Comparison of ENCODE assay signal across 10 cellular contexts in genomic region chr10:124670849-124671248, GRCh38.
DNase-seq lines count a peak whose midpoint lies in the region; ATAC-seq lines count a peak whose summit lies in the region.
"Had no signal": no experiment of that assay in that cellular context is flagged by ENCODE, and none has a peak within 500 bp of the region (broad histone marks: within the 10 kb centered on the region; RNA-seq: fewer than 3 reads in every experiment).

No MANE protein-coding gene starts in this region.

- H3K36me3 Mint-ChIP-seq in activated CD8-positive, alpha-beta memory T cell treated with anti-CD3 and anti-CD28 coated beads, Interleukin-2, amount 10 ng/mL, durations not matched to agents 7 days and 5 days, result peaks cover 11% of the 10 kb centered on the region
- peaks cover 11% of the 10 kb centered on the region for H3K36me3 Mint-ChIP-seq in activated T-helper 17 cell treated with anti-CD3 and anti-CD28 coated beads, Interleukin-2, amount 50 U/mL, for 72 hours (ENCODE audit: low read depth)

- no peak for DNase-seq in activated CD8-positive, alpha-beta memory T cell treated with anti-CD3 and anti-CD28 coated beads, Interleukin-2, amount 10 ng/mL, durations not matched to agents 7 days and 5 days
- no peak for DNase-seq in activated CD8-positive, alpha-beta memory T cell treated with anti-CD3 and anti-CD28 coated beads, Interleukin-2, amount 50 U/mL, for 4 hours
- peak; percentile 61 for DNase-seq in left kidney (ENCODE audit: low read depth, low spot score)
- no peak for DNase-seq in central memory CD4-positive, alpha-beta T cell
- DNase-seq in activated CD4-positive, alpha-beta T cell treated with anti-CD3 and anti-CD28 coated beads for 48 hours, result no peak
- DNase-seq: ovary; stimulated activated CD8-positive, alpha-beta memory T cell treated with anti-CD3 and anti-CD28 coated beads, Interleukin-4, amount 100 ng/mL, for 48 hours had no signal

- no peak overlapping the region for H3K4me3 Mint-ChIP-seq in activated CD8-positive, alpha-beta memory T cell treated with anti-CD3 and anti-CD28 coated beads, Interleukin-2, amount 10 ng/mL, durations not matched to agents 7 days and 5 days
- peak overlapping the region; percentile 60 for H3K4me3 Mint-ChIP-seq in activated T-helper 17 cell treated with anti-CD3 and anti-CD28 coated beads, Interleukin-2, amount 50 U/mL, for 72 hours

- no peaks in the 10 kb centered on the region for H3K9me3 Mint-ChIP-seq in activated CD8-positive, alpha-beta memory T cell treated with anti-CD3 and anti-CD28 coated beads, Interleukin-2, amount 10 ng/mL, durations not matched to agents 7 days and 5 days (ENCODE audit: low read depth)
- H3K9me3 Mint-ChIP-seq in activated T-helper 17 cell treated with anti-CD3 and anti-CD28 coated beads, Interleukin-2, amount 50 U/mL, for 72 hours, result no peaks in the 10 kb centered on the region

- H3K4me1 Mint-ChIP-seq in activated CD8-positive, alpha-beta memory T cell treated with anti-CD3 and anti-CD28 coated beads, Interleukin-2, amount 10 ng/mL, durations not matched to agents 7 days and 5 days, result peaks cover 49% of the 10 kb centered on the region
- peaks cover 41% of the 10 kb centered on the region for H3K4me1 Mint-ChIP-seq in activated T-helper 17 cell treated with anti-CD3 and anti-CD28 coated beads, Interleukin-2, amount 50 U/mL, for 72 hours

- peaks cover 30 to 90% (median 84%) of the 10 kb centered on the region in 5 donors for H3K4me1 ChIP-seq in subcutaneous abdominal adipose tissue (ENCODE audit: control insufficient read depth in 5 of 5, insufficient read depth in 5 of 5, low read length in 5 of 5)

- CTCF ChIA-PET in activated CD8-positive, alpha-beta memory T cell treated with anti-CD3 and anti-CD28 coated beads, Interleukin-2, amount 10 ng/mL, durations not matched to agents 7 days and 5 days (lab: Charles Lee), result interaction anchor here (0.9 to 3.3 kb wide), 11 partner anchors 20 to 75 kb away, joined by 3 to 30 read pairs (median 3); no protein-coding TSS in a partner anchor

- H3K4me3 ChIP-seq in subcutaneous abdominal adipose tissue (ENCODE audit: low read depth in 1 of 5, low read length in 5 of 5), result no peak overlapping the region
- H3K4me3 ChIP-seq: ovary had no signal

- H3K27ac ChIP-seq in subcutaneous abdominal adipose tissue (ENCODE audit: low read depth, low read length), result peak overlapping the region; percentile 66
- H3K27ac ChIP-seq: ovary had no signal

- no peaks in the 10 kb centered on the region for H3K27me3 Mint-ChIP-seq in activated CD8-positive, alpha-beta memory T cell treated with anti-CD3 and anti-CD28 coated beads, Interleukin-2, amount 10 ng/mL, durations not matched to agents 7 days and 5 days
- no peaks in the 10 kb centered on the region for H3K27me3 Mint-ChIP-seq in activated T-helper 17 cell treated with anti-CD3 and anti-CD28 coated beads, Interleukin-2, amount 50 U/mL, for 72 hours

- no peaks in the 10 kb centered on the region for H3K27me3 ChIP-seq in subcutaneous abdominal adipose tissue (ENCODE audit: control insufficient read depth in 5 of 5, insufficient read depth in 4 of 5, low read length in 5 of 5)
- H3K27me3 ChIP-seq: ovary had no signal

- ATAC-seq in activated CD8-positive, alpha-beta memory T cell treated with anti-CD3 and anti-CD28 coated beads, Interleukin-2, amount 10 ng/mL, durations not matched to agents 7 days and 5 days, result no peak
- no peak for ATAC-seq in activated T-helper 17 cell treated with anti-CD3 and anti-CD28 coated beads, Interleukin-2, amount 50 U/mL, for 72 hours (replicated peaks)
- no peak for ATAC-seq in HG02981 (IDR thresholded peaks at IDR 0.05; ENCODE audit: unreplicated experiment)

- peaks cover 0 to 31% (median 3%) of the 10 kb centered on the region in 5 donors for H3K36me3 ChIP-seq in subcutaneous abdominal adipose tissue (ENCODE audit: control insufficient read depth in 5 of 5, insufficient read depth in 5 of 5, low read length in 5 of 5)
- H3K36me3 ChIP-seq: ovary had no signal

- H3K27ac Mint-ChIP-seq in activated CD8-positive, alpha-beta memory T cell treated with anti-CD3 and anti-CD28 coated beads, Interleukin-2, amount 10 ng/mL, durations not matched to agents 7 days and 5 days, result peak overlapping the region; percentile 78
- peak overlapping the region; percentile 86 for H3K27ac Mint-ChIP-seq in activated T-helper 17 cell treated with anti-CD3 and anti-CD28 coated beads, Interleukin-2, amount 50 U/mL, for 72 hours

- no peaks in the 10 kb centered on the region for H3K9me3 ChIP-seq in subcutaneous abdominal adipose tissue (ENCODE audit: control insufficient read depth in 5 of 5, low read length in 5 of 5)
- H3K9me3 ChIP-seq: ovary had no signal

- peak overlapping the region in 3 of 5 donors; percentile 9 to 63 (median 26) for H3K9ac ChIP-seq in subcutaneous abdominal adipose tissue (ENCODE audit: low read length in 5 of 5)
